ENCODE assay signal across 8 cellular contexts in the genomic region with DNA sequence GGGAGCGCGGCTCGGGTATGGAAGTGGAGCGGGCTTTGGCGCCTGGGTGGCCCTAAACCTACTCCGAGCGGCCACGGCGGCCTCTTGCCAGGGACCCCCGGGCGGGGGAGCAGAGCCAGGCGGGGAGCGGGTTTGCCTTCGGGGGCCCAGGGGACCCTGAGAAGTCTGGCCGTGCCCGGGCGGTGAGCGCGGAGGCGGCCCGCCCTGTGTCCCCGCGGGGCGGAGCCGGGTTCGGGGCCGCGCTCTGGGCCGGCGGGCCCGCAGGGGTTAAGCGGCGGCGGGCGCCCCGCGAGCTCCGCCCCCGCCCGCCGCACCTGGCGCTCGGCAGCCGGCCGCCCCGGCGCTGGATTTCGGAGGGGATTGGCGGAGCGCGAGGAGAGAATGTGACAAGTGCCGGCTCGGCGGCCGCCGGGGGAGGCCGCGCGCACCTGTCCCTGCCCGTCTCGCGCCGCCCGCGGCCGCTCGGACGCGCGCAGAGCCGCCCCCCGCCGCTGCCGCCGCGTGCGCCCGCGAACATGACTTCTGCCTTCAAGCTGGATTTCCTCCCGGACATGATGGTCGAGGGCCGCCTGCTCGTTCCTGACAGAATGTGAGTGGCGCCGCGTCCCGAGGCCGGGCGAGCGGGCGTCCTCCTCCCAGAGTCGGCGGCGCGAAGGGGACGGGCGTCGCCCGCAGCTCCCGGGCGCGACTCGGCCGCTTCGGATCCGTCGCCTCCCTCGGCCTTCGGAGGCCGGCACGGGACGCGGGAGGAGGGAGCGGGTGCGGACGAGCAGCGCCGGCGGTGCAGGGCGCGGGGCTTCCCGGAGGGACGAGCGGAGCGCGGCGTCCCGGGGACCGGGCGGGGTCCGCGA. TPM values are rescaled to one million over a fixed set of nuclear protein-coding genes. Genes with fewer than 3 reads are reported as not detected.
DNase-seq lines count a peak whose midpoint lies in the region; ATAC-seq and TF ChIP-seq lines count a peak whose summit lies in the region.

A gene (plus strand): TSS at position 298 of the 851 bp plus-strand sequence. CDS start 218 bp downstream, at position 516.

- ATAC-seq in GM18511 (IDR thresholded peaks at IDR 0.05; ENCODE audit: unreplicated experiment) (peak; percentile 82), HG02763 (IDR thresholded peaks at IDR 0.05; ENCODE audit: unreplicated experiment) (peak; percentile 78)

- H3K27me3 ChIP-seq in transverse colon: peaks cover 5% of the 10 kb centered on the region

- intact Hi-C loops in transverse colon (cut with DNase I; ENCODE audit: low total_unique reads): no loop called here

- TF ChIP-seq CTCF in transverse colon (IDR thresholded peaks at IDR 0.05): no peak

- peak; percentile 28 for DNase-seq in NCI-H345 treated with DMSO at 0.1 percent for 48 hours (lab: John Stamatoyannopoulos, UW; ENCODE audit: unreplicated experiment)
- peak; percentile 39 for DNase-seq in activated gamma-delta T cell (lab: John Stamatoyannopoulos, UW)
- DNase-seq in glomerular endothelial cell (ENCODE audit: extremely low read depth, low read depth, low spot score): no peak
- peak in 31 of 56 donors; percentile 12 to 77 (median 52) for DNase-seq in nucleus accumbens (lab: John Stamatoyannopoulos, UW)
- peak; percentile 82 for DNase-seq in transverse colon
- DNase-seq in HuH-7.5 (ENCODE audit: low spot score): no peak

- peak within 1 kb of the TSS; percentile 87 to 94 (median 92) for H3K27ac ChIP-seq in transverse colon

- peaks cover 0 to 57% (median 30%) of the 10 kb centered on the region in 4 donors for H3K4me1 ChIP-seq in transverse colon

- H3K4me3 ChIP-seq in transverse colon: peak within 1 kb of the TSS; percentile 76 to 91 (median 78)

- H3K9me3 ChIP-seq in transverse colon: no peaks in the 10 kb centered on the region

- TF ChIP-seq EP300 in transverse colon (IDR thresholded peaks at IDR 0.05; ENCODE audit: low read depth): no peak

- TF ChIP-seq POLR2A in transverse colon (IDR thresholded peaks at IDR 0.05): peak; percentile 47

- no peaks in the 10 kb centered on the region for H3K36me3 ChIP-seq in transverse colon

- in situ Hi-C loops in transverse colon (cut with MboI; ENCODE audit: low pct_ligation_motif_present in 1 of 4, low pct_unique_long_range_greater_than_20kb in 1 of 4, low sequenced_read_pairs in 3 of 4): no loop called here

- WGBS in transverse colon (ENCODE audit: low coverage in 1 of 2), 2 donors: 0% methylated on average over 53 of the region's 132 CpGs; no CpG with 5 or more reads in 1 of the 2 donors

RNA-seq across cellular contexts. Expression of the gene that starts here (rescaled TPM):
- total RNA-seq in glomerular endothelial cell: 31.3 and 37.6 TPM in 2 replicates
- 10 to 100 TPM; 27.0 to 44.1 (median 31.3) TPM for total RNA-seq in transverse colon

Comparison
In these comparisons a context has a peak if more than half of its experiments do, and no peak if none do; other contexts are left out.
1. DNase-seq: peak in NCI-H345 treated with DMSO at 0.1 percent for 48 hours (single experiment), activated gamma-delta T cell (single experiment), nucleus accumbens (31 of 56) and transverse colon (single experiment); none in glomerular endothelial cell (single experiment) and HuH-7.5 (single experiment).